ENCODE assay signal across 8 cellular contexts in the genomic region with DNA sequence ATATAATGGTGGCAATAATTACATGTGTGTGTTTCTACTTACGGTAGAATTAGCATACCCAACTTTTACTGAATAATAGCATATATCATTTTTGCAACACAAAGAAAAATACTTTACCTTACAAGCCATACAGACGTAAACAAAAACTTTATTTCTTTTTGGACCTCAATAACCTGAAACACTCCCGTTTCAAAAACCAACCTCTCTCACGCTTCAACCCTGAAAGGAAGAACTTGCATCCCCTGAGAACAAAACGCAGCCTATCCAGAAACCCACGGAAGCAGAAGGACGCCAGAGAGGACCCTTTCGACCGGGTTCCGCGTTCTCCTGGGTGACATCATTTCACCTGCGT. TPM values are rescaled to one million over a fixed set of nuclear protein-coding genes. Genes with fewer than 3 reads are reported as not detected.
DNase-seq lines count a peak whose midpoint lies in the region; ATAC-seq and TF ChIP-seq lines count a peak whose summit lies in the region.

A gene (minus strand): TSS at position 290 of the 352 bp plus-strand sequence. CDS start 161 bp downstream, at position 129.

- H3K4me1 ChIP-seq in GM23338 (ENCODE audit: insufficient read depth) (peaks cover 31% of the 10 kb centered on the region), esophagus squamous epithelium (peaks cover 8 to 48% (median 16%) of the 10 kb centered on the region in 3 donors), neuron (ENCODE audit: insufficient read depth, low read length) (peaks cover 17% of the 10 kb centered on the region)

- H3K4me3 Mint-ChIP-seq in GM23338: peak within 1 kb of the TSS; percentile 97
- H3K4me3 Mint-ChIP-seq in T-helper 2 cell treated with Interferon-gamma antibody and Interleukin-4, amounts not matched to agents 5 μg/mL and 100 μg/mL, for 36 hours: peak within 1 kb of the TSS; percentile 96

- H3K27ac ChIP-seq in GM23338 (ENCODE audit: low read depth) (peak within 1 kb of the TSS; percentile 87), esophagus squamous epithelium (peak within 1 kb of the TSS; percentile 96 to 98 (median 98))

- H4K20me1 ChIP-seq in GM23338 (replicated peaks; ENCODE audit: insufficient read depth): peaks cover 22% of the 10 kb centered on the region

- 0% methylated on average over 4 to 11 of the region's 12 CpGs for WGBS in esophagus squamous epithelium, 2 donors

- H3K36me3 ChIP-seq in GM23338 (ENCODE audit: insufficient read depth): no peaks in the 10 kb centered on the region
- H3K36me3 ChIP-seq in esophagus squamous epithelium: no peaks in the 10 kb centered on the region
- H3K36me3 ChIP-seq in neuron (ENCODE audit: insufficient read depth, low read length): peaks cover 11% of the 10 kb centered on the region

- H3K4me3 ChIP-seq in GM23338: peak within 1 kb of the TSS; percentile 70
- peak within 1 kb of the TSS; percentile 72 to 87 (median 82) for H3K4me3 ChIP-seq in esophagus squamous epithelium
- peak within 1 kb of the TSS; percentile 90 for H3K4me3 ChIP-seq in neuron (ENCODE audit: low read length)

- no peaks in the 10 kb centered on the region for H3K9me3 Mint-ChIP-seq in GM23338
- H3K9me3 Mint-ChIP-seq in T-helper 2 cell treated with Interferon-gamma antibody and Interleukin-4, amounts not matched to agents 5 μg/mL and 100 μg/mL, for 36 hours: no peaks in the 10 kb centered on the region

- H3K4me2 ChIP-seq in GM23338: peak within 1 kb of the TSS; percentile 80

- H2AFZ ChIP-seq in GM23338: no peak within 1 kb of the TSS
- peak within 1 kb of the TSS; percentile 66 for H2AFZ ChIP-seq in neuron (ENCODE audit: low read depth, low read length)

- TF ChIP-seq POLR2A in esophagus squamous epithelium (IDR thresholded peaks at IDR 0.05): no peak

- no peaks in the 10 kb centered on the region for H3K9me2 ChIP-seq in GM23338 (ENCODE audit: insufficient read depth)

- H3K27me3 Mint-ChIP-seq in GM23338 (ENCODE audit: insufficient read depth, low read depth, poor library complexity): peaks cover 15% of the 10 kb centered on the region
- no peaks in the 10 kb centered on the region for H3K27me3 Mint-ChIP-seq in T-helper 2 cell treated with Interferon-gamma antibody and Interleukin-4, amounts not matched to agents 5 μg/mL and 100 μg/mL, for 36 hours (ENCODE audit: low read depth)

- intact Hi-C loops in esophagus squamous epithelium (cut with DNase I): no loop called here

- H3K9me3 ChIP-seq in esophagus squamous epithelium (no peaks in the 10 kb centered on the region), neuron (ENCODE audit: low read length) (peaks cover 1% of the 10 kb centered on the region)

- TF ChIP-seq CTCF in GM23338 (conservative IDR thresholded peaks at IDR 0.05; ENCODE audit: low read depth in 2 of 2) (no peak), esophagus squamous epithelium (IDR thresholded peaks at IDR 0.05) (no peak)

- no peak for ATAC-seq in GM23338
- ATAC-seq in HG03442 (IDR thresholded peaks at IDR 0.05; ENCODE audit: unreplicated experiment): no peak
- no peak for ATAC-seq in HG02870 (IDR thresholded peaks at IDR 0.05; ENCODE audit: unreplicated experiment)

- peak within 1 kb of the TSS; percentile 99 for H3K27ac Mint-ChIP-seq in GM23338
- H3K27ac Mint-ChIP-seq in T-helper 2 cell treated with Interferon-gamma antibody and Interleukin-4, amounts not matched to agents 5 μg/mL and 100 μg/mL, for 36 hours: peak within 1 kb of the TSS; percentile 100

- peaks cover 3% of the 10 kb centered on the region; the same call in 1 of the 3 replicates for H3K36me3 Mint-ChIP-seq in GM23338 (ENCODE audit: low read depth)
- peaks cover 24% of the 10 kb centered on the region for H3K36me3 Mint-ChIP-seq in T-helper 2 cell treated with Interferon-gamma antibody and Interleukin-4, amounts not matched to agents 5 μg/mL and 100 μg/mL, for 36 hours (ENCODE audit: low read depth)

- H3K4me1 Mint-ChIP-seq in GM23338: peaks cover 27% of the 10 kb centered on the region
- H3K4me1 Mint-ChIP-seq in T-helper 2 cell treated with Interferon-gamma antibody and Interleukin-4, amounts not matched to agents 5 μg/mL and 100 μg/mL, for 36 hours (ENCODE audit: low read depth): peaks cover 36% of the 10 kb centered on the region

- peaks cover 10% of the 10 kb centered on the region; the same call in 1 of the 2 replicates for H3F3A ChIP-seq in GM23338 (replicated peaks; ENCODE audit: low read depth)

- no peak for DNase-seq in GM23338 (ENCODE audit: low spot score)
- DNase-seq in T-helper 2 cell treated with Interferon-gamma antibody and Interleukin-4, amounts not matched to agents 5 μg/mL and 100 μg/mL, for 36 hours (ENCODE audit: low spot score): no peak
- no peak for DNase-seq in esophagus squamous epithelium (lab: John Stamatoyannopoulos, UW)
- no peak for DNase-seq in SW480 (ENCODE audit: low spot score)
- no peak for DNase-seq in dedifferentiated amniotic fluid mesenchymal stem cell (ENCODE audit: extremely low spot score)

- peaks cover 87% of the 10 kb centered on the region for H3K79me2 ChIP-seq in GM23338 (replicated peaks; ENCODE audit: insufficient read depth)

- H3K27me3 ChIP-seq in GM23338 (ENCODE audit: insufficient read depth) (no peaks in the 10 kb centered on the region), esophagus squamous epithelium (no peaks in the 10 kb centered on the region), neuron (ENCODE audit: insufficient read depth, low read length) (no peaks in the 10 kb centered on the region)

TF ChIP-seq in GM23338, 12 proteins besides CTCF, POLR2A, EP300 and RAD21:
- TF ChIP-seq CREB1 (CRISPR knock-in tag; IDR thresholded peaks at IDR 0.05; ENCODE audit: low read depth): peak; percentile 87; the same call in 1 of the 2 replicates
- TF ChIP-seq EZH2 (IDR thresholded peaks at IDR 0.05; ENCODE audit: low read depth, unreplicated experiment): no peak
TF ChIP-seq in GM23338: peak in this region for 1.

RNA-seq across cellular contexts. Expression of the gene that starts here (rescaled TPM):
- 60.3 and 61.9 TPM in 2 replicates for total RNA-seq in GM23338 (2014; rRNA removed; shearing (Covaris generic))
- polyA plus RNA-seq in GM23338 (2016; fragmentation: Nextera tagmentation; extraction: Ambion mirVana): 13.7 and 15.6 TPM in 2 replicates
- 10 to 100 TPM; 11.1 to 25.9 (median 13.5) TPM for total RNA-seq in esophagus squamous epithelium
